ENCODE assay signal across 27 cellular contexts in genomic region chr3:178485756-178486155, GRCh38. TPM values are rescaled to one million over a fixed set of nuclear protein-coding genes. Genes with fewer than 3 reads are reported as not detected.
DNase-seq lines count a peak whose midpoint lies in the region; FAIRE-seq and TF ChIP-seq lines count a peak whose summit lies in the region.
"Had no signal": no experiment of that assay in that cellular context is flagged by ENCODE, and none has a peak within 500 bp of the region (broad histone marks: within the 10 kb centered on the region; RNA-seq: fewer than 3 reads in every experiment).

No MANE protein-coding gene starts in this region.

- H3K9ac ChIP-seq in astrocyte (ENCODE audit: low read length) = no peak overlapping the region

- DNase-seq in AG08396 (ENCODE audit: low spot score) = peak; percentile 6
- DNase-seq in HCEC 1CT = peak; percentile 81
- peak; percentile 65 for DNase-seq in astrocyte (ENCODE audit: low read depth)
- peak; percentile 52 to 90 for DNase-seq in foreskin fibroblast
- DNase-seq in NOMO-1 (lab: John Stamatoyannopoulos, UW; ENCODE audit: unreplicated experiment in 2 of 2) = no peak
- no peak for DNase-seq in NOMO-1 treated with dmso at 0.1 percent for 144 hours (lab: John Stamatoyannopoulos, UW; ENCODE audit: unreplicated experiment)
- no peak for DNase-seq in pons (ENCODE audit: low spot score)
- DNase-seq in C1 segment of cervical spinal cord (lab: John Stamatoyannopoulos, UW) = no peak
- DNase-seq: activated CD4-positive, CD25-positive, alpha-beta regulatory T cell; activated CD8-positive, alpha-beta T cell treated with anti-CD3 and anti-CD28 coated beads, Interleukin-2, amount 10 ng/mL, durations not matched to agents 7 days and 5 days; activated naive CD4-positive, alpha-beta T cell treated with anti-CD3 and anti-CD28 coated beads, Interleukin-2, amount 10 ng/mL, durations not matched to agents 7 days and 5 days; activated T-cell treated with anti-CD3 and anti-CD28 coated beads, Interleukin-2, amount 50 U/mL, for 24 hours; CD8-positive, alpha-beta memory T cell; DMS79 treated with DMSO at 0.1 percent for 48 hours; kidney glomerular epithelial cell; NCI-H82; stimulated activated CD4-positive, alpha-beta T cell treated with anti-CD3 and anti-CD28 coated beads, Interleukin-2, amount 100 ng/mL, for 48 hours; uterus had no signal

- no peak overlapping the region for H3K4me3 ChIP-seq in astrocyte (ENCODE audit: insufficient read depth, low read depth, low read length)
- no peak overlapping the region for H3K4me3 ChIP-seq in foreskin fibroblast (ENCODE audit: low read depth in 1 of 2, low read length in 2 of 2)
- H3K4me3 ChIP-seq: ascending aorta, SK-N-MC, skin epidermis, uterus had no signal

- H3K4me3 Mint-ChIP-seq in astrocyte (ENCODE audit: unreplicated experiment) = no peak overlapping the region
- H3K4me3 Mint-ChIP-seq: activated CD8-positive, alpha-beta T cell treated with anti-CD3 and anti-CD28 coated beads, Interleukin-2, amount 10 ng/mL, durations not matched to agents 7 days and 5 days; activated naive CD4-positive, alpha-beta T cell treated with anti-CD3 and anti-CD28 coated beads, Interleukin-2, amount 10 ng/mL, durations not matched to agents 7 days and 5 days; activated T-cell treated with anti-CD3 and anti-CD28 coated beads, Interleukin-2, amount 50 U/mL, for 24 hours; CD8-positive, alpha-beta memory T cell; nephron; T-helper 2 cell treated with Interferon-gamma antibody and Interleukin-4, amounts not matched to agents 5 μg/mL and 100 μg/mL, for 36 hours had no signal

- no peaks in the 10 kb centered on the region for H3K4me1 Mint-ChIP-seq in astrocyte (ENCODE audit: low read depth, unreplicated experiment)
- H3K4me1 Mint-ChIP-seq: activated naive CD4-positive, alpha-beta T cell treated with anti-CD3 and anti-CD28 coated beads, Interleukin-2, amount 10 ng/mL, durations not matched to agents 7 days and 5 days; CD8-positive, alpha-beta memory T cell; nephron had no signal

- H3K27ac ChIP-seq in astrocyte (ENCODE audit: low read depth, low read length) = no peak overlapping the region
- H3K27ac ChIP-seq: ascending aorta, SK-N-MC, uterus had no signal

- H3K36me3 ChIP-seq in astrocyte (ENCODE audit: insufficient read depth, low read length) = no peaks in the 10 kb centered on the region
- H3K36me3 ChIP-seq: ascending aorta, uterus had no signal

- H3K9me3 Mint-ChIP-seq in astrocyte (ENCODE audit: unreplicated experiment) = no peaks in the 10 kb centered on the region
- H3K9me3 Mint-ChIP-seq: activated naive CD4-positive, alpha-beta T cell treated with anti-CD3 and anti-CD28 coated beads, Interleukin-2, amount 10 ng/mL, durations not matched to agents 7 days and 5 days; activated T-cell treated with anti-CD3 and anti-CD28 coated beads, Interleukin-2, amount 50 U/mL, for 24 hours; nephron; T-helper 2 cell treated with Interferon-gamma antibody and Interleukin-4, amounts not matched to agents 5 μg/mL and 100 μg/mL, for 36 hours had no signal

- H3K27me3 ChIP-seq in astrocyte (ENCODE audit: insufficient read depth, low read length) = no peaks in the 10 kb centered on the region
- H3K27me3 ChIP-seq: ascending aorta, uterus had no signal

- FAIRE-seq in astrocyte (lab: Jason Lieb, UNC) = no peak
- FAIRE-seq: A204.1, colon, frontal cortex had no signal

- H3K9me3 ChIP-seq in astrocyte (ENCODE audit: insufficient read depth, low read depth, low read length) = no peaks in the 10 kb centered on the region
- H3K9me3 ChIP-seq: ascending aorta, uterus had no signal

- no peaks in the 10 kb centered on the region for H3K36me3 Mint-ChIP-seq in astrocyte (ENCODE audit: low read depth, unreplicated experiment)
- H3K36me3 Mint-ChIP-seq: activated naive CD4-positive, alpha-beta T cell treated with anti-CD3 and anti-CD28 coated beads, Interleukin-2, amount 10 ng/mL, durations not matched to agents 7 days and 5 days; CD8-positive, alpha-beta memory T cell had no signal

- H3K4me2 ChIP-seq in astrocyte (ENCODE audit: low read length) = peak overlapping the region; percentile 36

- H2AFZ ChIP-seq in astrocyte (ENCODE audit: low read depth, low read length) = peak overlapping the region; percentile 62

- H3K27ac Mint-ChIP-seq in astrocyte (ENCODE audit: unreplicated experiment) = no peak overlapping the region
- H3K27ac Mint-ChIP-seq: activated CD8-positive, alpha-beta T cell treated with anti-CD3 and anti-CD28 coated beads, Interleukin-2, amount 10 ng/mL, durations not matched to agents 7 days and 5 days; activated naive CD4-positive, alpha-beta T cell treated with anti-CD3 and anti-CD28 coated beads, Interleukin-2, amount 10 ng/mL, durations not matched to agents 7 days and 5 days; activated T-cell treated with anti-CD3 and anti-CD28 coated beads, Interleukin-2, amount 50 U/mL, for 24 hours; CD8-positive, alpha-beta memory T cell; nephron; progenitor cell of endocrine pancreas; T-helper 2 cell treated with Interferon-gamma antibody and Interleukin-4, amounts not matched to agents 5 μg/mL and 100 μg/mL, for 36 hours had no signal

- no peak for TF ChIP-seq CTCF in astrocyte (IDR thresholded peaks at IDR 0.05; ENCODE audit: insufficient read depth, low read depth, low read length)
- TF ChIP-seq CTCF in foreskin fibroblast (IDR thresholded peaks at IDR 0.05; ENCODE audit: low read depth, low read length) = no peak

- H3K4me1 ChIP-seq in astrocyte (ENCODE audit: insufficient read depth, low read length) = peaks cover 3% of the 10 kb centered on the region
- H3K4me1 ChIP-seq: ascending aorta, uterus had no signal

- H4K20me1 ChIP-seq in astrocyte (ENCODE audit: insufficient read depth, low read length) = no peaks in the 10 kb centered on the region

- no peaks in the 10 kb centered on the region for H3K79me2 ChIP-seq in astrocyte (ENCODE audit: insufficient read depth, low read length)

- peaks cover 2% of the 10 kb centered on the region for H3K27me3 Mint-ChIP-seq in astrocyte (ENCODE audit: low read depth, unreplicated experiment)
- H3K27me3 Mint-ChIP-seq: activated naive CD4-positive, alpha-beta T cell treated with anti-CD3 and anti-CD28 coated beads, Interleukin-2, amount 10 ng/mL, durations not matched to agents 7 days and 5 days had no signal

RNA-seq across cellular contexts. Expression of gene KCNMB2, which starts 50.5 kb away (rescaled TPM):
- not detected in 2 replicates for total RNA-seq in astrocyte
- total RNA-seq: activated CD8-positive, alpha-beta T cell treated with anti-CD3 and anti-CD28 coated beads, Interleukin-2, amount 10 ng/mL, durations not matched to agents 7 days and 5 days; ascending aorta; CD8-positive, alpha-beta memory T cell; progenitor cell of endocrine pancreas had no signal

Comparison
In these comparisons a context has a peak if more than half of its experiments do, and no peak if none do; other contexts are left out.
1. DNase-seq: peak in AG08396 (single experiment), HCEC 1CT (single experiment), astrocyte (single experiment) and foreskin fibroblast (2 of 2); none in NOMO-1 (0 of 2), NOMO-1 treated with dmso at 0.1 percent for 144 hours (single experiment), pons (single experiment) and C1 segment of cervical spinal cord (0 of 14).